Comparison of ENCODE assay signal across 19 cellular contexts in genomic region chr12:123396543-123396942, GRCh38. TPM values are rescaled to one million over a fixed set of nuclear protein-coding genes. Genes with fewer than 3 reads are reported as not detected.
A peak's percentile ranks its signal among the peaks of the same experiment; 100 is the strongest.
DNase-seq lines count a peak whose midpoint lies in the region; ATAC-seq and TF ChIP-seq lines count a peak whose summit lies in the region.
"Had no signal": no experiment of that assay in that cellular context is flagged by ENCODE, and none has a peak within 500 bp of the region (broad histone marks: within the 10 kb centered on the region; RNA-seq: fewer than 3 reads in every experiment).

No MANE protein-coding gene starts in this region.

- WGBS in GM23248 (ENCODE audit: low coverage in 1 of 2, low lambda C conversion rate in 2 of 2, missing lambda C conversion rate in 2 of 2), 2 experiments, result 92 to 100% methylated on average over 2 of the region's 2 CpGs
- 96 to 100% methylated on average over 2 of the region's 2 CpGs for WGBS in endodermal cell (ENCODE audit: insufficient coverage in 1 of 2, insufficient read length in 1 of 2), 2 experiments

- H3K4me3 Mint-ChIP-seq in endodermal cell, result no peak overlapping the region

- H3K9ac ChIP-seq in GM23248 (no peak overlapping the region), mucosa of rectum (ENCODE audit: low read depth in 1 of 2, low read length in 2 of 2) (no peak overlapping the region), endodermal cell (ENCODE audit: extremely low read depth, low read length, poor library complexity, severe bottlenecking) (no peak overlapping the region)
- H3K9ac ChIP-seq: BLaER1 treated with 17β-estradiol and CSF1 and Interleukin-3, amounts not matched to agents 10 nM and 100 nM had no signal

- H4K20me1 ChIP-seq in GM23248 (ENCODE audit: insufficient read depth), result no peaks in the 10 kb centered on the region

- intact Hi-C loops in left ventricle myocardium superior (cut with micrococcal nuclease), result no loop called here

- no peaks in the 10 kb centered on the region for H3K27me3 Mint-ChIP-seq in endodermal cell (ENCODE audit: insufficient read depth)

- H2AFZ ChIP-seq in GM23248, result no peak overlapping the region

- H3K9me3 ChIP-seq in GM23248 (ENCODE audit: low read depth) (no peaks in the 10 kb centered on the region), mucosa of rectum (ENCODE audit: control insufficient read depth in 2 of 2, low read length in 2 of 2) (no peaks in the 10 kb centered on the region), endodermal cell (ENCODE audit: control insufficient read depth, low read length) (no peaks in the 10 kb centered on the region)
- H3K9me3 ChIP-seq: BLaER1 treated with 17β-estradiol and CSF1 and Interleukin-3, amounts not matched to agents 10 nM and 100 nM; Peyer's patch had no signal

- H3K36me3 ChIP-seq in GM23248 (ENCODE audit: low read depth), result peaks cover 54% of the 10 kb centered on the region
- peaks cover 43 to 47% of the 10 kb centered on the region in 2 donors for H3K36me3 ChIP-seq in mucosa of rectum (ENCODE audit: control insufficient read depth in 2 of 2, insufficient read depth in 2 of 2, low read length in 2 of 2)
- peaks cover 77% of the 10 kb centered on the region for H3K36me3 ChIP-seq in endodermal cell (ENCODE audit: control insufficient read depth, insufficient read depth, low read length)

- H3K27me3 ChIP-seq in GM23248 (replicated peaks; ENCODE audit: insufficient read depth) (no peaks in the 10 kb centered on the region), mucosa of rectum (ENCODE audit: control insufficient read depth in 2 of 2, insufficient read depth in 2 of 2, low read length in 2 of 2) (no peaks in the 10 kb centered on the region), endodermal cell (ENCODE audit: control insufficient read depth, insufficient read depth, low read length, poor library complexity, severe bottlenecking) (no peaks in the 10 kb centered on the region)
- H3K27me3 ChIP-seq: BLaER1 treated with 17β-estradiol and CSF1 and Interleukin-3, amounts not matched to agents 10 nM and 100 nM; Peyer's patch had no signal

- H3K4me1 ChIP-seq in GM23248 (ENCODE audit: insufficient read depth), result peaks cover 39% of the 10 kb centered on the region
- peaks cover 7 to 22% of the 10 kb centered on the region in 2 donors for H3K4me1 ChIP-seq in mucosa of rectum (ENCODE audit: control insufficient read depth in 2 of 2, insufficient read depth in 2 of 2, low read length in 2 of 2)
- no peaks in the 10 kb centered on the region for H3K4me1 ChIP-seq in endodermal cell (ENCODE audit: control insufficient read depth, insufficient read depth, low read length)

- H3K9me2 ChIP-seq in GM23248 (ENCODE audit: insufficient read depth), result no peaks in the 10 kb centered on the region

- no peak overlapping the region for H3K4me3 ChIP-seq in GM23248
- H3K4me3 ChIP-seq in mucosa of rectum (ENCODE audit: low read length in 2 of 2), result no peak overlapping the region
- no peak overlapping the region for H3K4me3 ChIP-seq in endodermal cell (ENCODE audit: low read length)
- H3K4me3 ChIP-seq: BLaER1 treated with 17β-estradiol and CSF1 and Interleukin-3, amounts not matched to agents 10 nM and 100 nM; Peyer's patch had no signal

- TF ChIP-seq CTCF in endodermal cell (conservative IDR thresholded peaks at IDR 0.05), result no peak

- ATAC-seq in activated CD4-positive, CD25-positive, alpha-beta regulatory T cell treated with anti-CD3 and anti-CD28 coated beads, Interleukin-2, amount 50 U/mL, for 24 hours, result no peak
- ATAC-seq in left ventricle myocardium superior, result no peak
- ATAC-seq: HCT116 had no signal

- peak overlapping the region; percentile 18 for H3K4me2 ChIP-seq in GM23248 (ENCODE audit: unreplicated experiment)
- H3K4me2 ChIP-seq: BLaER1 treated with 17β-estradiol and CSF1 and Interleukin-3, amounts not matched to agents 10 nM and 100 nM had no signal

- H3F3A ChIP-seq in GM23248 (ENCODE audit: insufficient read depth), result peaks cover 58% of the 10 kb centered on the region

- H3K79me2 ChIP-seq in GM23248 (ENCODE audit: insufficient read depth), result peaks cover 100% of the 10 kb centered on the region

- H3K36me3 Mint-ChIP-seq in endodermal cell (ENCODE audit: low read depth), result peaks cover 72% of the 10 kb centered on the region

- H3K9me3 Mint-ChIP-seq in endodermal cell, result no peaks in the 10 kb centered on the region

- no peak for DNase-seq in GM23248
- DNase-seq in endodermal cell, result no peak
- no peak for DNase-seq in left ventricle myocardium superior
- no peak for DNase-seq in globus pallidus (ENCODE audit: low spot score)
- DNase-seq: 8988T, EL, IMR-90, Kasumi-1, NCI-H1105 treated with DMSO at 0.1 percent for 48 hours, NCI-H187, NCI-H446 treated with DMSO at 0.1 percent for 48 hours, NCI-H748 treated with DMSO at 0.1 percent for 48 hours had no signal

- H3K27ac Mint-ChIP-seq in endodermal cell, result no peak overlapping the region

- in situ Hi-C loops in GM23248 (cut with MboI), result no loop called here

- H3K27ac ChIP-seq in GM23248, result peak overlapping the region; percentile 85
- H3K27ac ChIP-seq in cingulate gyrus (ENCODE audit: low read depth, low read length), result peak overlapping the region; percentile 77
- peak overlapping the region; percentile 25 to 63 for H3K27ac ChIP-seq in mucosa of rectum (ENCODE audit: low read depth in 2 of 2, low read length in 2 of 2)
- H3K27ac ChIP-seq in temporal lobe (ENCODE audit: low read depth, low read length), result peak overlapping the region; percentile 80
- no peak overlapping the region for H3K27ac ChIP-seq in endodermal cell (ENCODE audit: low read depth, low read length)
- H3K27ac ChIP-seq: BLaER1 treated with 17β-estradiol and CSF1 and Interleukin-3, amounts not matched to agents 10 nM and 100 nM had no signal

- no peaks in the 10 kb centered on the region for H3K4me1 Mint-ChIP-seq in endodermal cell

RNA-seq across cellular contexts. Expression of gene KMT5A, which starts 12.6 kb away (rescaled TPM):
- total RNA-seq in GM23248 (2014; rRNA removed; shearing (Covaris generic)), result 53.6 and 78.6 TPM in 2 replicates
- 20.6 and 21.3 TPM in 2 replicates for polyA plus RNA-seq in GM23248 (2016; fragmentation: Nextera tagmentation; extraction: Ambion mirVana)
- total RNA-seq in temporal lobe (22.6 TPM), endodermal cell (10 to 100 TPM; 43.1 to 44.5 TPM), left ventricle myocardium superior (36.4 TPM)
- polyA plus RNA-seq in endodermal cell (2013, experiment 1 of 2), result 43.0 TPM
- polyA plus RNA-seq in endodermal cell (2013, experiment 2 of 2), result 46.0 TPM

RNA-seq across cellular contexts. Expression of gene SBNO1, which starts 31.9 kb away (rescaled TPM):
- total RNA-seq in GM23248 (2014; rRNA removed; shearing (Covaris generic)), result 17.6 and 19.1 TPM in 2 replicates
- 22.4 and 23.6 TPM in 2 replicates for polyA plus RNA-seq in GM23248 (2016; fragmentation: Nextera tagmentation; extraction: Ambion mirVana)
- total RNA-seq in temporal lobe (40.1 TPM), endodermal cell (10 to 100 TPM; 44.5 to 44.7 TPM), left ventricle myocardium superior (29.4 TPM)
- 20.6 TPM for polyA plus RNA-seq in endodermal cell (2013, experiment 1 of 2)
- 20.9 TPM for polyA plus RNA-seq in endodermal cell (2013, experiment 2 of 2)

RNA-seq across cellular contexts. Expression of gene RILPL2, which starts 39.9 kb away (rescaled TPM):
- 2.5 and 2.8 TPM in 2 replicates for total RNA-seq in GM23248 (2014; rRNA removed; shearing (Covaris generic))
- polyA plus RNA-seq in GM23248 (2016; fragmentation: Nextera tagmentation; extraction: Ambion mirVana), result 4.1 and 4.4 TPM in 2 replicates
- total RNA-seq in temporal lobe (0.74 TPM), endodermal cell (1 to 10 TPM; 2.6 TPM), left ventricle myocardium superior (2.1 TPM)
- polyA plus RNA-seq in endodermal cell (2013, experiment 1 of 2), result 1.3 TPM
- 1.2 TPM for polyA plus RNA-seq in endodermal cell (2013, experiment 2 of 2)
